Comparison of ENCODE assay signal across 6 cellular contexts in genomic region chr12:55816876-55817351, GRCh38. TPM values are rescaled to one million over a fixed set of nuclear protein-coding genes. Genes with fewer than 3 reads are reported as not detected.
A peak's percentile ranks its signal among the peaks of the same experiment; 100 is the strongest.
DNase-seq lines count a peak whose midpoint lies in the region; ATAC-seq and TF ChIP-seq lines count a peak whose summit lies in the region.

No MANE protein-coding gene starts in this region.

- peak overlapping the region; percentile 91 for H3K9ac ChIP-seq in HUES48 (ENCODE audit: low read depth, low read length)
- H3K9ac ChIP-seq in colonic mucosa (ENCODE audit: low read depth in 2 of 2, low read length in 2 of 2): peak overlapping the region; percentile 73 to 100

- H3K4me3 ChIP-seq in HUES48 (ENCODE audit: low read depth, low read length): peak overlapping the region; percentile 94
- peak overlapping the region; percentile 48 for H3K4me3 ChIP-seq in colonic mucosa
- H3K4me3 ChIP-seq in retinal pigment epithelial cell (ENCODE audit: low read length): peak overlapping the region; percentile 100

- intact Hi-C loops in colonic mucosa (cut with DNase I): no loop called here

- peaks cover 50% of the 10 kb centered on the region for H3K36me3 ChIP-seq in HUES48 (ENCODE audit: control insufficient read depth, insufficient read depth, low read length)
- no peaks in the 10 kb centered on the region for H3K36me3 ChIP-seq in colonic mucosa

- ATAC-seq in GM21526 (IDR thresholded peaks at IDR 0.05; ENCODE audit: low FRiP score, unreplicated experiment) (no peak), HG03175 (IDR thresholded peaks at IDR 0.05; ENCODE audit: unreplicated experiment) (no peak)

- H3K9me3 ChIP-seq in HUES48 (ENCODE audit: control insufficient read depth, insufficient read depth, low read length): no peaks in the 10 kb centered on the region
- no peaks in the 10 kb centered on the region for H3K9me3 ChIP-seq in colonic mucosa

- H3K27ac ChIP-seq in HUES48 (ENCODE audit: low read depth, low read length) (peak overlapping the region; percentile 89), colonic mucosa (peak overlapping the region; percentile 56)

- H3K4me1 ChIP-seq in HUES48 (ENCODE audit: control insufficient read depth, insufficient read depth, low read length) (peaks cover 39% of the 10 kb centered on the region), colonic mucosa (peaks cover 15% of the 10 kb centered on the region)

- no peaks in the 10 kb centered on the region for H3K27me3 ChIP-seq in HUES48 (ENCODE audit: control insufficient read depth, insufficient read depth, low read length)
- H3K27me3 ChIP-seq in colonic mucosa: no peaks in the 10 kb centered on the region

- DNase-seq in colonic mucosa (no peak), retinal pigment epithelial cell (ENCODE audit: low read depth) (no peak)
- DNase-seq in stimulated activated CD4-positive, alpha-beta T cell treated with anti-CD3 and anti-CD28 coated beads, Interleukin-12 subunit alpha, Interleukin-12 subunit beta, amount 100 ng/mL, for 4 hours: no peak

- TF ChIP-seq CTCF in colonic mucosa (IDR thresholded peaks at IDR 0.05): no peak
- no peak for TF ChIP-seq CTCF in retinal pigment epithelial cell (conservative IDR thresholded peaks at IDR 0.05; ENCODE audit: low read depth, low read length)

RNA-seq across cellular contexts. Expression of gene SARNP, which starts 0.6 kb away (rescaled TPM):
- 10 to 100 TPM; 52.3 to 53.0 TPM for total RNA-seq in colonic mucosa

RNA-seq across cellular contexts. Expression of gene ORMDL2, which starts 0.9 kb away (rescaled TPM):
- 10 to 100 TPM; 59.3 to 93.3 TPM for total RNA-seq in colonic mucosa

RNA-seq across cellular contexts. Expression of gene DNAJC14, which starts 12.5 kb away (rescaled TPM):
- 10 to 100 TPM; 24.6 to 24.7 TPM for total RNA-seq in colonic mucosa

RNA-seq across cellular contexts. Expression of gene MMP19, which starts 25.8 kb away (rescaled TPM):
- 1 to 10 TPM; 2.1 to 2.7 TPM for total RNA-seq in colonic mucosa

Comparison
In these comparisons a context has a peak if more than half of its experiments do, and no peak if none do; other contexts are left out.
1. H3K4me3 ChIP-seq: peak in every context shown above with its lines; median percentile 100 in retinal pigment epithelial cell; 94 in HUES48; 48 in colonic mucosa.